In genomic region chr20:57396212-57396611, GRCh38 we compare ENCODE assay signal across 10 cellular contexts. TPM values are rescaled to one million over a fixed set of nuclear protein-coding genes. Genes with fewer than 3 reads are reported as not detected.
DNase-seq lines count a peak whose midpoint lies in the region; ATAC-seq and TF ChIP-seq lines count a peak whose summit lies in the region.
"Had no signal": no experiment of that assay in that cellular context is flagged by ENCODE, and none has a peak within 500 bp of the region (broad histone marks: within the 10 kb centered on the region; RNA-seq: fewer than 3 reads in every experiment).

No MANE protein-coding gene starts in this region.

- H3K9me3 Mint-ChIP-seq in stimulated activated naive CD8-positive, alpha-beta T cell treated with anti-CD3 and anti-CD28 coated beads, Interleukin-15, amount 100 ng/mL, for 72 hours, result no peaks in the 10 kb centered on the region
- H3K9me3 Mint-ChIP-seq: T-helper 1 cell treated with Interleukin-12 subunit alpha and Interleukin-12 subunit beta and Interleukin-4 antibody, amounts not matched to agents 30 μg/mL and 1 μg/mL, for 36 hours had no signal

- H3K27me3 Mint-ChIP-seq in stimulated activated naive CD8-positive, alpha-beta T cell treated with anti-CD3 and anti-CD28 coated beads, Interleukin-15, amount 100 ng/mL, for 72 hours, result no peaks in the 10 kb centered on the region

- peaks cover 81% of the 10 kb centered on the region for H3F3A ChIP-seq in MM.1S (ENCODE audit: insufficient read depth, low read length)

- no peak for ATAC-seq in stimulated activated naive CD8-positive, alpha-beta T cell treated with anti-CD3 and anti-CD28 coated beads, Interleukin-15, amount 100 ng/mL, for 72 hours
- ATAC-seq in GM18873 (IDR thresholded peaks at IDR 0.05; ENCODE audit: low FRiP score, unreplicated experiment), result no peak
- ATAC-seq in GM18519 (IDR thresholded peaks at IDR 0.05; ENCODE audit: low FRiP score, unreplicated experiment), result no peak

- peaks cover 92% of the 10 kb centered on the region for H3K79me2 ChIP-seq in MM.1S (ENCODE audit: low read length)

- H3K4me3 ChIP-seq in MM.1S (ENCODE audit: low read length) (no peak overlapping the region), right atrium auricular region (peak overlapping the region; percentile 3 to 79)

- H3K4me1 Mint-ChIP-seq in stimulated activated naive CD8-positive, alpha-beta T cell treated with anti-CD3 and anti-CD28 coated beads, Interleukin-15, amount 100 ng/mL, for 72 hours, result peaks cover 86% of the 10 kb centered on the region

- peak overlapping the region; percentile 100 for H3K27ac ChIP-seq in MM.1S (ENCODE audit: low read length)
- peak overlapping the region; percentile 92 to 96 for H3K27ac ChIP-seq in right atrium auricular region

- H3K27me3 ChIP-seq in MM.1S (replicated peaks; ENCODE audit: insufficient read depth, low read length) (no peaks in the 10 kb centered on the region), right atrium auricular region (no peaks in the 10 kb centered on the region)

- POLR2A ChIA-PET in GM10248 (lab: Yijun Ruan, JAX), result no interaction called here

- peak overlapping the region in 1 of 2 donors; percentile 67 for H3K27ac Mint-ChIP-seq in stimulated activated naive CD8-positive, alpha-beta T cell treated with anti-CD3 and anti-CD28 coated beads, Interleukin-15, amount 100 ng/mL, for 72 hours

- H3K36me3 ChIP-seq in MM.1S (replicated peaks; ENCODE audit: insufficient read depth, low read length), result peaks cover 22% of the 10 kb centered on the region
- peaks cover 55% of the 10 kb centered on the region for H3K36me3 ChIP-seq in right atrium auricular region

- H3K9ac ChIP-seq in MM.1S (ENCODE audit: low read length), result peak overlapping the region; percentile 68; the same call in 1 of the 2 replicates

- H2AFZ ChIP-seq in MM.1S (ENCODE audit: low read length), result no peak overlapping the region

- CTCF ChIA-PET in GM10248 (lab: Yijun Ruan, JAX), result interaction anchor here (1.5 to 3.4 kb wide), 2 partner anchors 15 to 100 kb away, joined by 4 to 10 read pairs; no protein-coding TSS in a partner anchor

- peaks cover 58% of the 10 kb centered on the region for H4K20me1 ChIP-seq in MM.1S (ENCODE audit: insufficient read depth, low read length)

- TF ChIP-seq CTCF in MM.1S (IDR thresholded peaks at IDR 0.05; ENCODE audit: low read length), result no peak
- TF ChIP-seq CTCF in right atrium auricular region (IDR thresholded peaks at IDR 0.05), result no peak
- TF ChIP-seq CTCF in GM10248 (IDR thresholded peaks at IDR 0.05; ENCODE audit: control extremely low read depth, extremely low read depth, low read depth, missing control alignments), result no peak

- H3K4me2 ChIP-seq in MM.1S (ENCODE audit: low read depth, low read length), result peak overlapping the region; percentile 88

- H3K9me2 ChIP-seq in MM.1S (replicated peaks; ENCODE audit: insufficient read depth, low read length), result no peaks in the 10 kb centered on the region

- H3K4me3 Mint-ChIP-seq in stimulated activated naive CD8-positive, alpha-beta T cell treated with anti-CD3 and anti-CD28 coated beads, Interleukin-15, amount 100 ng/mL, for 72 hours, result peak overlapping the region; percentile 19 to 87
- H3K4me3 Mint-ChIP-seq: T-helper 1 cell treated with Interleukin-12 subunit alpha and Interleukin-12 subunit beta and Interleukin-4 antibody, amounts not matched to agents 30 μg/mL and 1 μg/mL, for 36 hours had no signal

- DNase-seq in MM.1S (peak; percentile 6), right atrium auricular region (ENCODE audit: low spot score) (no peak), GM10248 (ENCODE audit: extremely low spot score) (no peak)
- peak; percentile 10 for DNase-seq in activated naive CD4-positive, alpha-beta T cell treated with anti-CD3 and anti-CD28 coated beads, Interleukin-2, amount 50 U/mL, for 16 hours
- DNase-seq in stimulated activated naive CD8-positive, alpha-beta T cell treated with anti-CD3 and anti-CD28 coated beads, Interleukin-15, amount 100 ng/mL, for 72 hours, result no peak
- DNase-seq: activated gamma-delta T cell, NCI-H2227 treated with DMSO at 0.1 percent for 48 hours had no signal

- H3K9me3 ChIP-seq in MM.1S (replicated peaks; ENCODE audit: insufficient read depth, low read length) (no peaks in the 10 kb centered on the region), right atrium auricular region (no peaks in the 10 kb centered on the region)

- H3K4me1 ChIP-seq in MM.1S (ENCODE audit: low read length) (peaks cover 70% of the 10 kb centered on the region), right atrium auricular region (peaks cover 3 to 91% of the 10 kb centered on the region in 2 donors)

RNA-seq across cellular contexts. Expression of gene RBM38, which starts 5.0 kb away (rescaled TPM):
- 100 to 1,000 TPM; 127 to 151 TPM for total RNA-seq in right atrium auricular region

RNA-seq across cellular contexts. Expression of gene RAE1, which starts 45.2 kb away (rescaled TPM):
- 10 to 100 TPM; 11.6 to 11.8 TPM for total RNA-seq in right atrium auricular region

Comparison
In these comparisons a context has a peak if more than half of its experiments do, and no peak if none do; other contexts are left out.
1. DNase-seq: peak in MM.1S (single experiment) and activated naive CD4-positive, alpha-beta T cell treated with anti-CD3 and anti-CD28 coated beads, Interleukin-2, amount 50 U/mL, for 16 hours (single experiment); none in right atrium auricular region (single experiment), stimulated activated naive CD8-positive, alpha-beta T cell treated with anti-CD3 and anti-CD28 coated beads, Interleukin-15, amount 100 ng/mL, for 72 hours (0 of 2) and GM10248 (single experiment).